ENCODE assay signal across 11 cellular contexts in genomic region chr17:47882247-47882646, GRCh38. TPM values are rescaled to one million over a fixed set of nuclear protein-coding genes. Genes with fewer than 3 reads are reported as not detected.
DNase-seq lines count a peak whose midpoint lies in the region; ATAC-seq and TF ChIP-seq lines count a peak whose summit lies in the region.
"Had no signal": no experiment of that assay in that cellular context is flagged by ENCODE, and none has a peak within 500 bp of the region (broad histone marks: within the 10 kb centered on the region; RNA-seq: fewer than 3 reads in every experiment).

No MANE protein-coding gene starts in this region.

- in situ Hi-C loops in transverse colon (cut with MboI; ENCODE audit: low pct_ligation_motif_present in 1 of 4, low pct_unique_long_range_greater_than_20kb in 1 of 4, low sequenced_read_pairs in 3 of 4), result no loop called here

- H3K4me3 ChIP-seq in HEK293 (ENCODE audit: low read depth, low read length), result no peak overlapping the region
- peak overlapping the region; percentile 3 to 43 (median 15) for H3K4me3 ChIP-seq in breast epithelium
- H3K4me3 ChIP-seq in transverse colon, result no peak overlapping the region
- H3K4me3 ChIP-seq: SK-N-MC had no signal

- H3K27me3 ChIP-seq in breast epithelium (no peaks in the 10 kb centered on the region), transverse colon (peaks cover 8% of the 10 kb centered on the region)

- TF ChIP-seq CTCF in HEK293 (tag by site-specific recombination; IDR thresholded peaks at IDR 0.05) (no peak), breast epithelium (IDR thresholded peaks at IDR 0.05) (no peak), transverse colon (IDR thresholded peaks at IDR 0.05) (no peak)

- POLR2A ChIA-PET in HEK293 (lab: Yijun Ruan, JAX), result interaction anchor here (2.3 kb wide), 1 partner anchor 13 kb away, joined by 7 read pairs; the partner anchor contains the start of gene SP2

- TF ChIP-seq EP300 in transverse colon (IDR thresholded peaks at IDR 0.05; ENCODE audit: low read depth), result no peak

- CTCF ChIA-PET in HEK293 (lab: Yijun Ruan, JAX), result interaction anchor here (0.5 to 18.5 kb wide), 6 partner anchors 8 to 1368 kb away, joined by 3 to 837 read pairs (median 4); partner anchors contain the start of genes SCRN2 and SP6

- 18% methylated on average over 7 of the region's 7 CpGs; no CpG with 5 or more reads in 1 of the 2 donors for WGBS in transverse colon (ENCODE audit: low coverage in 1 of 2), 2 donors

- H3K4me1 ChIP-seq in HEK293 (ENCODE audit: control insufficient read depth, insufficient read depth, low read length) (peaks cover 6% of the 10 kb centered on the region), breast epithelium (peaks cover 13 to 14% of the 10 kb centered on the region in 2 donors), transverse colon (peaks cover 20 to 55% (median 46%) of the 10 kb centered on the region in 4 donors)

- no peak overlapping the region for H3K27ac ChIP-seq in HEK293 (ENCODE audit: extremely low read depth, low read depth, low read length)
- peak overlapping the region; percentile 77 to 78 for H3K27ac ChIP-seq in breast epithelium
- peak overlapping the region; percentile 47 to 80 (median 60) for H3K27ac ChIP-seq in transverse colon
- H3K27ac ChIP-seq: SK-N-MC had no signal

- peak in 1 of 2 donors; percentile 64 for DNase-seq in breast epithelium (ENCODE audit: low spot score in 2 of 2)
- DNase-seq in lung microvascular endothelial cell (ENCODE audit: low read depth in 2 of 2), result peak; percentile 67 to 71
- peak; percentile 81 for DNase-seq in transverse colon
- no peak for DNase-seq in activated naive CD4-positive, alpha-beta T cell treated with Interleukin-2 at 50 U/mL for 16 hours
- no peak for DNase-seq in activated CD4-positive, CD25-positive, alpha-beta regulatory T cell (lab: John Stamatoyannopoulos, UW)
- DNase-seq: activated CD4-positive, alpha-beta T cell treated with anti-CD3 and anti-CD28 coated beads, Interleukin-2, amount 50 U/mL, for 1 hour; activated naive CD8-positive, alpha-beta T cell treated with anti-CD3 and anti-CD28 coated beads, Interleukin-2, amount 50 U/mL, for 24 hours had no signal

- H3K36me3 ChIP-seq in HEK293 (ENCODE audit: control insufficient read depth in 2 of 2, insufficient read depth in 1 of 2, low read length in 2 of 2), result no peaks in the 10 kb centered on the region
- no peaks in the 10 kb centered on the region for H3K36me3 ChIP-seq in breast epithelium
- H3K36me3 ChIP-seq in transverse colon, result no peaks in the 10 kb centered on the region

- no peak for TF ChIP-seq POLR2A in breast epithelium (IDR thresholded peaks at IDR 0.05)
- no peak for TF ChIP-seq POLR2A in transverse colon (IDR thresholded peaks at IDR 0.05)

- no peak for ATAC-seq in HG02884 (IDR thresholded peaks at IDR 0.05; ENCODE audit: unreplicated experiment)
- ATAC-seq: activated naive CD8-positive, alpha-beta T cell treated with anti-CD3 and anti-CD28 coated beads, Interleukin-2, amount 50 U/mL, for 24 hours; stimulated activated memory B cell treated with anti-CD40 and anti-IgM and Interleukin-4, amounts not matched to agents 10 μg/mL and 1 μg/mL and 100 μg/mL, for 72 hours had no signal

- intact Hi-C loops in breast epithelium (cut with DNase I; ENCODE audit: low total_unique reads), result no loop called here
- intact Hi-C loops in transverse colon (cut with DNase I; ENCODE audit: low total_unique reads), result no loop called here

- H3K9me3 ChIP-seq in HEK293 (ENCODE audit: control insufficient read depth, insufficient read depth, low read depth, low read length) (no peaks in the 10 kb centered on the region), breast epithelium (no peaks in the 10 kb centered on the region), transverse colon (no peaks in the 10 kb centered on the region)

TF ChIP-seq in HEK293, 187 proteins besides CTCF, POLR2A, EP300 and RAD21:
- TF ChIP-seq GLIS1 (tag by site-specific recombination; IDR thresholded peaks at IDR 0.05) (peak; percentile 14; the same call in 1 of the 2 replicates), ZIC2 (tag by site-specific recombination; IDR thresholded peaks at IDR 0.05) (peak; percentile 54; the same call in 1 of the 2 replicates), EGR2 (tag by site-specific recombination; IDR thresholded peaks at IDR 0.05; ENCODE audit: low read depth) (no peak), ZNF366 (tag by site-specific recombination; conservative IDR thresholded peaks at IDR 0.05) (no peak), ZBTB7A (tag by site-specific recombination; IDR thresholded peaks at IDR 0.05; ENCODE audit: low read depth) (no peak), ZFP37 (tag by site-specific recombination; IDR thresholded peaks at IDR 0.05) (no peak), ZNF146 (tag by site-specific recombination; IDR thresholded peaks at IDR 0.05) (no peak), ZBTB8A (tag by site-specific recombination; IDR thresholded peaks at IDR 0.05) (0 out of 2 replicates have a peak, but pooled peaks have one; percentile 19), PRDM1 (tag by site-specific recombination; IDR thresholded peaks at IDR 0.05) (peak; percentile 69), ZNF600 (tag by site-specific recombination; IDR thresholded peaks at IDR 0.05) (0 out of 2 replicates have a peak, but pooled peaks have one; percentile 19), ZBTB17 (tag by site-specific recombination; IDR thresholded peaks at IDR 0.05) (no peak), PRDM10 (tag by site-specific recombination; IDR thresholded peaks at IDR 0.05) (0 out of 2 replicates have a peak, but pooled peaks have one; percentile 22)

RNA-seq across cellular contexts. Expression of gene SP2, which starts 13.8 kb away (rescaled TPM):
- 1 to 10 TPM; 4.6 to 9.8 (median 5.6) TPM for total RNA-seq in breast epithelium
- 0.87 and 1.8 TPM in 2 replicates for total RNA-seq in lung microvascular endothelial cell
- total RNA-seq in transverse colon, result 10 to 100 TPM in 3 of 4 donors, 1 to 10 TPM in 1; 8.3 to 22.1 (median 17.4) TPM

RNA-seq across cellular contexts. Expression of gene SP6, which starts 31.3 kb away (rescaled TPM):
- total RNA-seq in breast epithelium (1 to 10 TPM in 2 of 3 donors, under 1 TPM in 1; 0.48 to 5.3 (median 3.6) TPM), lung microvascular endothelial cell (0.65 and 3.0 TPM in 2 replicates), transverse colon (1 to 10 TPM in 3 of 4 donors, under 1 TPM in 1; 0.40 to 5.9 (median 4.9) TPM)

RNA-seq across cellular contexts. Expression of gene SCRN2, which starts 41.2 kb away (rescaled TPM):
- 100 to 1,000 TPM in 1 of 3 donors, 10 to 100 TPM in 2; 49.2 to 108 (median 54.9) TPM for total RNA-seq in breast epithelium
- 23.2 and 27.7 TPM in 2 replicates for total RNA-seq in lung microvascular endothelial cell
- 100 to 1,000 TPM in 2 of 4 donors, 10 to 100 TPM in 2; 37.8 to 164 (median 89.7) TPM for total RNA-seq in transverse colon

RNA-seq across cellular contexts. Expression of gene LRRC46, which starts 50.8 kb away (rescaled TPM):
- under 1 TPM; 0.16 to 0.59 (median 0.33) TPM for total RNA-seq in breast epithelium
- total RNA-seq in lung microvascular endothelial cell, result not detected in 2 replicates
- under 1 TPM in 2 of 4 donors, not detected in 2; 0.48 to 0.80 TPM for total RNA-seq in transverse colon

RNA-seq across cellular contexts. Expression of gene MRPL10, which starts 50.9 kb away (rescaled TPM):
- 10 to 100 TPM; 35.0 to 43.5 (median 36.7) TPM for total RNA-seq in breast epithelium
- 16.3 and 18.3 TPM in 2 replicates for total RNA-seq in lung microvascular endothelial cell
- 10 to 100 TPM; 12.9 to 41.8 (median 32.0) TPM for total RNA-seq in transverse colon

Comparison
In these comparisons a context has a peak if more than half of its experiments do, and no peak if none do; other contexts are left out.
1. H3K4me3 ChIP-seq: peak in breast epithelium (3 of 3); none in HEK293 (single experiment) and transverse colon (0 of 4).
2. DNase-seq: peak in lung microvascular endothelial cell (2 of 2) and transverse colon (single experiment); none in activated naive CD4-positive, alpha-beta T cell treated with Interleukin-2 at 50 U/mL for 16 hours (single experiment) and activated CD4-positive, CD25-positive, alpha-beta regulatory T cell (0 of 4).